In genomic region chr14:100110801-100111200, GRCh38 we compare ENCODE assay signal across 25 cellular contexts. TPM values are rescaled to one million over a fixed set of nuclear protein-coding genes. Genes with fewer than 3 reads are reported as not detected.
"Had no signal": no experiment of that assay in that cellular context is flagged by ENCODE, and none has a peak within 500 bp of the region (broad histone marks: within the 10 kb centered on the region; RNA-seq: fewer than 3 reads in every experiment).

No MANE protein-coding gene starts in this region.

- H3K27ac ChIP-seq: esophagus muscularis mucosa, gastroesophageal sphincter, heart left ventricle, left ventricle myocardium inferior, psoas muscle, skin epidermis, stomach had no signal

- H3K27me3 ChIP-seq: esophagus muscularis mucosa, gastroesophageal sphincter, heart left ventricle, stomach had no signal

- H3K9me3 Mint-ChIP-seq: activated CD4-positive, alpha-beta T cell treated with anti-CD3 and anti-CD28 coated beads, Interleukin-2, amount 10 ng/mL, durations not matched to agents 24 days and 14 days; activated naive CD4-positive, alpha-beta T cell treated with anti-CD3 and anti-CD28 coated beads, Interleukin-2, amount 50 U/mL, for 24 hours; activated T-helper 1 cell treated with anti-CD3 and anti-CD28 coated beads, Interleukin-12 subunit alpha, Interleukin-12 subunit beta, Interleukin-2, Interleukin-4 antibody, amounts not matched to agents 30 ng/mL and 10 ng/mL and 1 ng/mL, durations not matched to agents 14 hours and 24 hours and 36 hours; neural crest cell had no signal

- H3K27me3 Mint-ChIP-seq: activated CD4-positive, alpha-beta T cell treated with anti-CD3 and anti-CD28 coated beads, Interleukin-2, amount 10 ng/mL, durations not matched to agents 24 days and 14 days; activated naive CD4-positive, alpha-beta T cell treated with anti-CD3 and anti-CD28 coated beads, Interleukin-2, amount 50 U/mL, for 24 hours had no signal

- H3K4me3 ChIP-seq: esophagus muscularis mucosa, gastroesophageal sphincter, heart left ventricle, left ventricle myocardium inferior, psoas muscle, skin epidermis, stomach had no signal

- H3K36me3 ChIP-seq: gastroesophageal sphincter, left ventricle myocardium inferior had no signal

- H3K9me3 ChIP-seq: esophagus muscularis mucosa, gastroesophageal sphincter, heart left ventricle, left ventricle myocardium inferior, psoas muscle, stomach had no signal

- H3K4me3 Mint-ChIP-seq: activated CD4-positive, alpha-beta T cell treated with anti-CD3 and anti-CD28 coated beads, Interleukin-2, amount 10 ng/mL, durations not matched to agents 24 days and 14 days; activated naive CD4-positive, alpha-beta T cell treated with anti-CD3 and anti-CD28 coated beads, Interleukin-2, amount 50 U/mL, for 24 hours; activated T-helper 1 cell treated with anti-CD3 and anti-CD28 coated beads, Interleukin-12 subunit alpha, Interleukin-12 subunit beta, Interleukin-2, Interleukin-4 antibody, amounts not matched to agents 30 ng/mL and 10 ng/mL and 1 ng/mL, durations not matched to agents 14 hours and 24 hours and 36 hours; neural crest cell had no signal

- DNase-seq: activated CD4-positive, alpha-beta T cell treated with anti-CD3 and anti-CD28 coated beads, Interleukin-2, amount 10 ng/mL, durations not matched to agents 24 days and 14 days; amniotic stem cell; dermis blood vessel endothelial cell; effector memory CD4-positive, alpha-beta T cell; heart left ventricle; kidney glomerular epithelial cell; left ventricle myocardium inferior; mammary epithelial cell; midbrain; right cardiac atrium; stimulated activated CD4-positive, alpha-beta T cell treated with anti-CD3 and anti-CD28 coated beads, Interleukin-15, amount 100 ng/mL, for 24 hours; stimulated activated CD4-positive, alpha-beta T cell treated with anti-CD3 and anti-CD28 coated beads, Interleukin-2, amount 100 ng/mL, for 48 hours; stomach; T-helper 1 cell; T1000; trophoblast cell had no signal

- ATAC-seq: gastroesophageal sphincter, heart left ventricle, psoas muscle, right cardiac atrium, SK-N-SH treated with all-trans-retinoic acid at 6 μM for 48 hours had no signal

- H3K27ac Mint-ChIP-seq: activated T-helper 1 cell treated with anti-CD3 and anti-CD28 coated beads, Interleukin-12 subunit alpha, Interleukin-12 subunit beta, Interleukin-2, Interleukin-4 antibody, amounts not matched to agents 30 ng/mL and 10 ng/mL and 1 ng/mL, durations not matched to agents 14 hours and 24 hours and 36 hours had no signal

- FAIRE-seq: endothelial cell of umbilical vein had no signal

RNA-seq across cellular contexts. Expression of gene DEGS2, which starts 48.6 kb away (rescaled TPM):
- total RNA-seq: endothelial cell of umbilical vein, left ventricle myocardium inferior, neural crest cell had no signal
